In genomic region chr10:12538596-12538995, GRCh38 we compare ENCODE assay signal across 26 cellular contexts.
"Had no signal": no experiment of that assay in that cellular context is flagged by ENCODE, and none has a peak within 500 bp of the region (broad histone marks: within the 10 kb centered on the region; RNA-seq: fewer than 3 reads in every experiment).

No MANE protein-coding gene starts in this region.

- H3K4me3 ChIP-seq: esophagus muscularis mucosa, ovary, psoas muscle, right atrium auricular region, tibial artery had no signal

- ATAC-seq: left ventricle myocardium superior; stimulated activated naive CD8-positive, alpha-beta T cell treated with anti-CD3 and anti-CD28 coated beads, Interleukin-15, amount 100 ng/mL, for 72 hours had no signal

- H3K9me3 ChIP-seq: esophagus muscularis mucosa, neutrophil, ovary, psoas muscle, right atrium auricular region, tibial artery had no signal

- FAIRE-seq: colon, frontal cortex had no signal

- H3K9me3 Mint-ChIP-seq: activated naive CD4-positive, alpha-beta T cell treated with anti-CD3 and anti-CD28 coated beads, Interleukin-2, amount 50 U/mL, for 24 hours; stimulated activated naive CD8-positive, alpha-beta T cell treated with anti-CD3 and anti-CD28 coated beads, Interleukin-15, amount 100 ng/mL, for 72 hours had no signal

- H3K27me3 Mint-ChIP-seq: activated CD4-positive, alpha-beta memory T cell treated with anti-CD3 and anti-CD28 coated beads for 36 hours; activated naive CD4-positive, alpha-beta T cell treated with anti-CD3 and anti-CD28 coated beads, Interleukin-2, amount 50 U/mL, for 24 hours; stimulated activated naive CD8-positive, alpha-beta T cell treated with anti-CD3 and anti-CD28 coated beads, Interleukin-15, amount 100 ng/mL, for 72 hours had no signal

- H3K27ac ChIP-seq: brain microvascular endothelial cell, esophagus muscularis mucosa, neutrophil, ovary, psoas muscle, right atrium auricular region, tibial artery had no signal

- H3K27me3 ChIP-seq: brain microvascular endothelial cell, esophagus muscularis mucosa, neutrophil, ovary, right atrium auricular region, tibial artery had no signal

- H3K4me3 Mint-ChIP-seq: activated CD4-positive, alpha-beta memory T cell treated with anti-CD3 and anti-CD28 coated beads for 36 hours; activated naive CD4-positive, alpha-beta T cell treated with anti-CD3 and anti-CD28 coated beads, Interleukin-2, amount 50 U/mL, for 24 hours; activated T-helper 1 cell treated with anti-CD3 and anti-CD28 coated beads, Interleukin-12 subunit alpha, Interleukin-12 subunit beta, Interleukin-2, Interleukin-4 antibody, amounts not matched to agents 30 ng/mL and 10 ng/mL and 1 ng/mL, durations not matched to agents 14 hours and 24 hours and 36 hours; nephron; stimulated activated naive CD8-positive, alpha-beta T cell treated with anti-CD3 and anti-CD28 coated beads, Interleukin-15, amount 100 ng/mL, for 72 hours had no signal

- H3K4me1 ChIP-seq: psoas muscle had no signal

- H3K27ac Mint-ChIP-seq: activated CD4-positive, alpha-beta memory T cell treated with anti-CD3 and anti-CD28 coated beads for 36 hours; activated naive CD4-positive, alpha-beta T cell treated with anti-CD3 and anti-CD28 coated beads, Interleukin-2, amount 50 U/mL, for 24 hours; activated T-helper 1 cell treated with anti-CD3 and anti-CD28 coated beads, Interleukin-12 subunit alpha, Interleukin-12 subunit beta, Interleukin-2, Interleukin-4 antibody, amounts not matched to agents 30 ng/mL and 10 ng/mL and 1 ng/mL, durations not matched to agents 14 hours and 24 hours and 36 hours; stimulated activated naive CD8-positive, alpha-beta T cell treated with anti-CD3 and anti-CD28 coated beads, Interleukin-15, amount 100 ng/mL, for 72 hours had no signal

- H3K36me3 ChIP-seq: brain microvascular endothelial cell, esophagus muscularis mucosa, neutrophil, ovary, right atrium auricular region, tibial artery had no signal

- DNase-seq: activated CD4-positive, alpha-beta memory T cell treated with anti-CD3 and anti-CD28 coated beads for 36 hours; activated CD4-positive, alpha-beta T cell treated with anti-CD3 and anti-CD28 coated beads for 48 hours; activated gamma-delta T cell treated with Interleukin-2 at 50 U/mL for 16 hours; activated T-cell treated with anti-CD3 and anti-CD28 coated beads for 4 hours; aorta; brain microvascular endothelial cell; central memory CD4-positive, alpha-beta T cell; effector memory CD4-positive, alpha-beta T cell; head of caudate nucleus; left ventricle myocardium superior; ovary; stimulated activated CD4-positive, alpha-beta T cell treated with anti-CD3 and anti-CD28 coated beads, Interleukin-12 subunit alpha, Interleukin-12 subunit beta, amount 100 ng/mL, for 4 hours; stimulated activated CD4-positive, alpha-beta T cell treated with anti-CD3 and anti-CD28 coated beads, Interleukin-4, amount 100 ng/mL, for 4 hours; stimulated activated naive CD8-positive, alpha-beta T cell treated with anti-CD3 and anti-CD28 coated beads, Interleukin-15, amount 100 ng/mL, for 72 hours; T-helper 1 cell; T1000 had no signal
